ENCODE assay signal across 8 cellular contexts in genomic region chr7:104983620-104984539, GRCh38. TPM values are rescaled to one million over a fixed set of nuclear protein-coding genes. Genes with fewer than 3 reads are reported as not detected.
DNase-seq lines count a peak whose midpoint lies in the region; ATAC-seq and TF ChIP-seq lines count a peak whose summit lies in the region.

No MANE protein-coding gene starts in this region.

- peaks cover 20% of the 10 kb centered on the region for H3K36me3 ChIP-seq in endodermal cell (ENCODE audit: control insufficient read depth, insufficient read depth, low read length)

- peaks cover 16% of the 10 kb centered on the region for H3K36me3 Mint-ChIP-seq in activated CD8-positive, alpha-beta memory T cell treated with anti-CD3 and anti-CD28 coated beads, Interleukin-2, amount 10 ng/mL, durations not matched to agents 7 days and 5 days
- peaks cover 3% of the 10 kb centered on the region for H3K36me3 Mint-ChIP-seq in endodermal cell (ENCODE audit: low read depth)

- CTCF ChIA-PET in activated CD8-positive, alpha-beta memory T cell treated with anti-CD3 and anti-CD28 coated beads, Interleukin-2, amount 10 ng/mL, durations not matched to agents 7 days and 5 days (lab: Charles Lee), result interaction anchor here (0.7 to 4.2 kb wide), 18 partner anchors 16 to 147 kb away, joined by 3 to 58 read pairs (median 4); partner anchors contain the start of gene KMT2E

- WGBS in endodermal cell (ENCODE audit: insufficient coverage in 1 of 2, insufficient read length in 1 of 2), 2 experiments, result 10 to 23% methylated on average over 29 to 62 of the region's 62 CpGs

- peaks cover 26% of the 10 kb centered on the region for H3K4me1 ChIP-seq in endodermal cell (ENCODE audit: control insufficient read depth, insufficient read depth, low read length)

- H3K27me3 ChIP-seq in endodermal cell (ENCODE audit: control insufficient read depth, insufficient read depth, low read length, poor library complexity, severe bottlenecking), result no peaks in the 10 kb centered on the region

- peak overlapping the region; percentile 81 for H3K4me3 ChIP-seq in endodermal cell (ENCODE audit: low read length)

- H3K27ac Mint-ChIP-seq in activated CD8-positive, alpha-beta memory T cell treated with anti-CD3 and anti-CD28 coated beads, Interleukin-2, amount 10 ng/mL, durations not matched to agents 7 days and 5 days, result peak overlapping the region; percentile 100
- peak overlapping the region; percentile 99 for H3K27ac Mint-ChIP-seq in endodermal cell

- H3K9me3 Mint-ChIP-seq in activated CD8-positive, alpha-beta memory T cell treated with anti-CD3 and anti-CD28 coated beads, Interleukin-2, amount 10 ng/mL, durations not matched to agents 7 days and 5 days (ENCODE audit: low read depth), result no peaks in the 10 kb centered on the region
- no peaks in the 10 kb centered on the region for H3K9me3 Mint-ChIP-seq in endodermal cell

- peak; percentile 73 for TF ChIP-seq CTCF in endodermal cell (conservative IDR thresholded peaks at IDR 0.05)

- no peaks in the 10 kb centered on the region for H3K9me3 ChIP-seq in endodermal cell (ENCODE audit: control insufficient read depth, low read length)

- peak overlapping the region; percentile 99 for H3K4me3 Mint-ChIP-seq in activated CD8-positive, alpha-beta memory T cell treated with anti-CD3 and anti-CD28 coated beads, Interleukin-2, amount 10 ng/mL, durations not matched to agents 7 days and 5 days
- peak overlapping the region; percentile 85 for H3K4me3 Mint-ChIP-seq in endodermal cell

- peak overlapping the region; percentile 91 for H3K9ac ChIP-seq in endodermal cell (ENCODE audit: extremely low read depth, low read length, poor library complexity, severe bottlenecking)

- H3K27ac ChIP-seq in endodermal cell (ENCODE audit: low read depth, low read length), result peak overlapping the region; percentile 98

- DNase-seq in CMK (ENCODE audit: low read depth) (peak; percentile 68), NOMO-1 (lab: John Stamatoyannopoulos, UW; ENCODE audit: unreplicated experiment in 2 of 2) (peak; percentile 63 to 72), endodermal cell (peak; percentile 94), midbrain (lab: John Stamatoyannopoulos, UW) (peak; percentile 93)
- peak; percentile 92 for DNase-seq in activated CD8-positive, alpha-beta memory T cell treated with anti-CD3 and anti-CD28 coated beads, Interleukin-2, amount 10 ng/mL, durations not matched to agents 7 days and 5 days
- peak; percentile 64 to 69 for DNase-seq in stimulated activated CD8-positive, alpha-beta memory T cell treated with anti-CD3 and anti-CD28 coated beads, Interleukin-2, amount 100 ng/mL, for 1 hour (ENCODE audit: low read depth in 2 of 2)

- ATAC-seq in GM19438 (IDR thresholded peaks at IDR 0.05; ENCODE audit: low read depth, unreplicated experiment) (peak; percentile 82), HG03571 (IDR thresholded peaks at IDR 0.05; ENCODE audit: unreplicated experiment) (peak; percentile 87)
- ATAC-seq in activated CD8-positive, alpha-beta memory T cell treated with anti-CD3 and anti-CD28 coated beads, Interleukin-2, amount 10 ng/mL, durations not matched to agents 7 days and 5 days, result peak; percentile 93

- no peaks in the 10 kb centered on the region for H3K27me3 Mint-ChIP-seq in activated CD8-positive, alpha-beta memory T cell treated with anti-CD3 and anti-CD28 coated beads, Interleukin-2, amount 10 ng/mL, durations not matched to agents 7 days and 5 days
- no peaks in the 10 kb centered on the region for H3K27me3 Mint-ChIP-seq in endodermal cell (ENCODE audit: insufficient read depth)

- peaks cover 71% of the 10 kb centered on the region for H3K4me1 Mint-ChIP-seq in activated CD8-positive, alpha-beta memory T cell treated with anti-CD3 and anti-CD28 coated beads, Interleukin-2, amount 10 ng/mL, durations not matched to agents 7 days and 5 days
- peaks cover 62% of the 10 kb centered on the region for H3K4me1 Mint-ChIP-seq in endodermal cell

RNA-seq across cellular contexts. Expression of gene KMT2E, which starts 30.1 kb away (rescaled TPM):
- total RNA-seq in activated CD8-positive, alpha-beta memory T cell treated with anti-CD3 and anti-CD28 coated beads, Interleukin-2, amount 10 ng/mL, durations not matched to agents 7 days and 5 days, result 100 to 1,000 TPM; 110 to 127 TPM
- 10 to 100 TPM; 65.7 to 70.4 TPM for total RNA-seq in endodermal cell
- 73.3 TPM for polyA plus RNA-seq in endodermal cell (2013, experiment 1 of 2)
- polyA plus RNA-seq in endodermal cell (2013, experiment 2 of 2), result 71.3 TPM

Comparison
In these comparisons a context has a peak if more than half of its experiments do, and no peak if none do; other contexts are left out.
1. Peak in every context shown above with its lines: DNase-seq, ATAC-seq, H3K4me3 ChIP-seq and H3K27ac ChIP-seq.